Comparison of ENCODE assay signal across 8 cellular contexts in genomic region chr7:99141756-99142726, GRCh38. TPM values are rescaled to one million over a fixed set of nuclear protein-coding genes. Genes with fewer than 3 reads are reported as not detected.
DNase-seq lines count a peak whose midpoint lies in the region; ATAC-seq and TF ChIP-seq lines count a peak whose summit lies in the region.

No MANE protein-coding gene starts in this region.

- H3K9me3 ChIP-seq in SJCRH30 (replicated peaks): no peaks in the 10 kb centered on the region
- no peaks in the 10 kb centered on the region for H3K9me3 ChIP-seq in testis
- no peaks in the 10 kb centered on the region for H3K9me3 ChIP-seq in WERI-Rb-1 (ENCODE audit: severe bottlenecking)

- H3K27ac Mint-ChIP-seq in activated naive CD4-positive, alpha-beta T cell treated with anti-CD3 and anti-CD28 coated beads, Interleukin-2, amount 50 U/mL, for 72 hours: peak overlapping the region; percentile 64 to 97
- H3K27ac Mint-ChIP-seq in osteocyte (ENCODE audit: unreplicated experiment): peak overlapping the region; percentile 96

- peaks cover 0 to 15% of the 10 kb centered on the region in 2 donors for H3K36me3 Mint-ChIP-seq in activated naive CD4-positive, alpha-beta T cell treated with anti-CD3 and anti-CD28 coated beads, Interleukin-2, amount 50 U/mL, for 72 hours
- no peaks in the 10 kb centered on the region for H3K36me3 Mint-ChIP-seq in osteocyte (ENCODE audit: unreplicated experiment)

- H3K9me3 Mint-ChIP-seq in activated naive CD4-positive, alpha-beta T cell treated with anti-CD3 and anti-CD28 coated beads, Interleukin-2, amount 50 U/mL, for 72 hours: peaks cover 0 to 6% of the 10 kb centered on the region in 2 donors
- no peaks in the 10 kb centered on the region for H3K9me3 Mint-ChIP-seq in osteocyte (ENCODE audit: unreplicated experiment)

- TF ChIP-seq CTCF in osteocyte (IDR thresholded peaks at IDR 0.05) (no peak), testis (IDR thresholded peaks at IDR 0.05) (no peak), WERI-Rb-1 (IDR thresholded peaks at IDR 0.05; ENCODE audit: low read depth, low read length) (no peak)

- H3K36me3 ChIP-seq in SJCRH30: peaks cover 4% of the 10 kb centered on the region
- H3K36me3 ChIP-seq in testis (ENCODE audit: low read depth, missing control alignments): no peaks in the 10 kb centered on the region
- H3K36me3 ChIP-seq in WERI-Rb-1: peaks cover 7% of the 10 kb centered on the region

- peaks cover 55% of the 10 kb centered on the region for H3K4me1 Mint-ChIP-seq in osteocyte (ENCODE audit: unreplicated experiment)

- H3K27me3 Mint-ChIP-seq in osteocyte (ENCODE audit: unreplicated experiment): no peaks in the 10 kb centered on the region

- H3K27me3 ChIP-seq in SJCRH30 (no peaks in the 10 kb centered on the region), testis (no peaks in the 10 kb centered on the region), WERI-Rb-1 (ENCODE audit: insufficient read depth, low read depth, severe bottlenecking) (no peaks in the 10 kb centered on the region)

- peak; percentile 24 to 31 for ATAC-seq in activated naive CD4-positive, alpha-beta T cell treated with anti-CD3 and anti-CD28 coated beads, Interleukin-2, amount 50 U/mL, for 72 hours

- WGBS in testis, 2 donors: 5 to 7% methylated on average over 29 to 30 of the region's 30 CpGs

- no peak overlapping the region for H3K4me3 ChIP-seq in SJCRH30
- peak overlapping the region; percentile 90 to 99 for H3K4me3 ChIP-seq in testis
- no peak overlapping the region for H3K4me3 ChIP-seq in WERI-Rb-1 (ENCODE audit: low read depth, low read length)

- peak overlapping the region; percentile 84 for H3K4me3 Mint-ChIP-seq in osteocyte (ENCODE audit: unreplicated experiment)

- H3K4me1 ChIP-seq in SJCRH30 (peaks cover 13% of the 10 kb centered on the region), testis (peaks cover 27% of the 10 kb centered on the region)

- peak; percentile 7 for DNase-seq in GM19238 (ENCODE audit: insufficient read length, low spot score)
- peak; percentile 17 to 24 for DNase-seq in SJCRH30
- peak; percentile 56 to 57 for DNase-seq in activated naive CD4-positive, alpha-beta T cell treated with anti-CD3 and anti-CD28 coated beads, Interleukin-2, amount 50 U/mL, for 72 hours (ENCODE audit: low spot score in 2 of 2)
- DNase-seq in glomerular visceral epithelial cell (ENCODE audit: extremely low spot score): peak; percentile 84
- DNase-seq in osteocyte (ENCODE audit: extremely low spot score, unreplicated experiment): peak; percentile 87
- peak; percentile 76 for DNase-seq in testis
- DNase-seq in NCI-H345 (lab: John Stamatoyannopoulos, UW): no peak
- DNase-seq in WERI-Rb-1: no peak

- intact Hi-C loops in testis (cut with DNase I; ENCODE audit: low total_unique reads): no loop called here

- H3K27ac ChIP-seq in SJCRH30: no peak overlapping the region
- peak overlapping the region; percentile 95 to 99 for H3K27ac ChIP-seq in testis
- H3K27ac ChIP-seq in WERI-Rb-1: no peak overlapping the region

- TF ChIP-seq POLR2A in testis (IDR thresholded peaks at IDR 0.05): no peak

RNA-seq across cellular contexts. Expression of gene SMURF1, which starts 1.9 kb away (rescaled TPM):
- 23.1 and 25.0 TPM in 2 replicates for total RNA-seq in SJCRH30 (2014; rRNA removed; shearing (Covaris generic))
- 10 to 100 TPM; 13.5 to 19.6 TPM for total RNA-seq in activated naive CD4-positive, alpha-beta T cell treated with anti-CD3 and anti-CD28 coated beads, Interleukin-2, amount 50 U/mL, for 72 hours
- 23.6 and 24.1 TPM in 2 replicates for total RNA-seq in osteocyte
- total RNA-seq in testis: 10 to 100 TPM; 34.5 to 46.9 TPM
- 79.5 TPM for polyA plus RNA-seq in testis (ENCODE audit: insufficient read depth, low read depth, low replicate concordance)

Comparison
In these comparisons a context has a peak if more than half of its experiments do, and no peak if none do; other contexts are left out.
1. DNase-seq: peak in GM19238 (single experiment), SJCRH30 (2 of 2), activated naive CD4-positive, alpha-beta T cell treated with anti-CD3 and anti-CD28 coated beads, Interleukin-2, amount 50 U/mL, for 72 hours (2 of 2), glomerular visceral epithelial cell (single experiment), osteocyte (single experiment) and testis (single experiment); none in NCI-H345 (single experiment) and WERI-Rb-1 (single experiment).
2. H3K27ac ChIP-seq: peak in testis (2 of 2); none in SJCRH30 (single experiment) and WERI-Rb-1 (single experiment).
3. H3K4me3 ChIP-seq: peak in testis (2 of 2); none in SJCRH30 (single experiment) and WERI-Rb-1 (single experiment).